ENCODE assay signal across 1 cellular context in the genomic region with DNA sequence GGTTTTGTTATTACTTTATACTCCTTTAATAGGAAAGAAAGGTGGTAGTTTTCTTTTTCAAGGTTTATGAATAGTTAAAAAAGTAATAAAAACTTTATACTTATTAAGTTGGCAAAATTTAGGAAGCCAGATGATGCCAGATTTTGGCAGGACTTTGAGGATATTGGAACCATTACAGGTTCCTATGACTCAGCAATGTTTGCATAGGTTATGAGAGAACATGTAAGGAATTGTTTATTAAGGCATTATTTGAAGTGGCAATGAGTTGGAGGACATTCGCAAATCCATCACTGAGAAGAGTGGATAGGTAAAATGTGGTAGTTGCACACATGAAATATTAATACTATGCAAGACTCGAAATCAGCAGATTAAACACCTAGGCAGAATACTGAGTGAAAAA.
TF ChIP-seq lines count a peak whose summit lies in the region.

No MANE protein-coding gene starts in this region.

TF ChIP-seq in endothelial cell of umbilical vein, 7 proteins besides CTCF, POLR2A, EP300 and RAD21:
- TF ChIP-seq FOS (IDR thresholded peaks at IDR 0.05; ENCODE audit: borderline replicate concordance, insufficient read depth, low read length): no peak
- peak; percentile 10 for TF ChIP-seq JUN (IDR thresholded peaks at IDR 0.05; ENCODE audit: borderline replicate concordance, insufficient read depth, insufficient read length, low read depth)
